21 cellular contexts compared by ENCODE assay signal in the genomic region with DNA sequence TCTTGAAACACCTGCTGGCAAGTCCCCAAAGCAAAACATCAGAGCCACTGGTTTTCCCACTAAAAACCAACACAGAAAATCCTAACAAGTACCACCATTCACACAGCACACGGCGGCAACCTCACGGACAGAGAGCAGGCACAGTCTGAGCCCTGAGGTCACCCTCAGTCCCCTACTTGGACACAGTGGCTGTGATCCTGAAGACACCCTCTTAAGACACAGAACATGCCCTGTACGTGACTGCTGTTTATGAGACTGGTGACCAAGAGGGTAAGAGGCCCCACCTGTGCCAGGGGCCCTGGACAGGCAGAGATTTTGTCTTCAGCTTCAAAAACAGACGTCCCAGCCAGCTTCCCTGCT. TPM values are rescaled to one million over a fixed set of nuclear protein-coding genes. Genes with fewer than 3 reads are reported as not detected.
DNase-seq lines count a peak whose midpoint lies in the region; ATAC-seq, FAIRE-seq and TF ChIP-seq lines count a peak whose summit lies in the region.
"Had no signal": no experiment of that assay in that cellular context is flagged by ENCODE, and none has a peak within 500 bp of the region (broad histone marks: within the 10 kb centered on the region; RNA-seq: fewer than 3 reads in every experiment).

No MANE protein-coding gene starts in this region.

- TF ChIP-seq CTCF in RWPE2 (IDR thresholded peaks at IDR 0.05; ENCODE audit: poor library complexity, severe bottlenecking) (no peak), glutamatergic neuron (IDR thresholded peaks at IDR 0.05; ENCODE audit: partially characterized antibody, unreplicated experiment) (no peak)

- H3K27me3 ChIP-seq in RWPE2 (ENCODE audit: insufficient read depth, poor library complexity, severe bottlenecking), result no peaks in the 10 kb centered on the region
- H3K27me3 ChIP-seq: ovary, SJSA1, testis had no signal

- H3K4me3 Mint-ChIP-seq in activated naive CD4-positive, alpha-beta T cell treated with anti-CD3 and anti-CD28 coated beads, Interleukin-2, amount 10 ng/mL, durations not matched to agents 7 days and 5 days, result no peak overlapping the region
- no peak overlapping the region for H3K4me3 Mint-ChIP-seq in glutamatergic neuron (ENCODE audit: unreplicated experiment)
- H3K4me3 Mint-ChIP-seq in stimulated activated effector memory CD8-positive, alpha-beta T cell treated with anti-CD3 and anti-CD28 coated beads, Interleukin-12 subunit alpha, Interleukin-12 subunit beta, amount 100 ng/mL, for 72 hours, result no peak overlapping the region
- H3K4me3 Mint-ChIP-seq: CD4-positive, alpha-beta memory T cell; T-helper 2 cell treated with Interferon-gamma antibody and Interleukin-4, amounts not matched to agents 5 μg/mL and 100 μg/mL, for 36 hours had no signal

- H3K27ac Mint-ChIP-seq in activated naive CD4-positive, alpha-beta T cell treated with anti-CD3 and anti-CD28 coated beads, Interleukin-2, amount 10 ng/mL, durations not matched to agents 7 days and 5 days, result peak overlapping the region; percentile 5
- no peak overlapping the region for H3K27ac Mint-ChIP-seq in activated naive CD4-positive, alpha-beta T cell treated with anti-CD3 and anti-CD28 coated beads, Interleukin-2, amount 50 U/mL, for 72 hours
- no peak overlapping the region for H3K27ac Mint-ChIP-seq in glutamatergic neuron (ENCODE audit: unreplicated experiment)
- H3K27ac Mint-ChIP-seq in stimulated activated effector memory CD8-positive, alpha-beta T cell treated with anti-CD3 and anti-CD28 coated beads, Interleukin-12 subunit alpha, Interleukin-12 subunit beta, amount 100 ng/mL, for 72 hours, result peak overlapping the region; percentile 37
- H3K27ac Mint-ChIP-seq: T-helper 2 cell treated with Interferon-gamma antibody and Interleukin-4, amounts not matched to agents 5 μg/mL and 100 μg/mL, for 36 hours had no signal

- H3K27ac ChIP-seq in RWPE2 (ENCODE audit: poor library complexity, severe bottlenecking), result peak overlapping the region; percentile 77
- H3K27ac ChIP-seq: A549, ovary, SJSA1 had no signal

- FAIRE-seq in RCC 7860 (lab: Jason Lieb, UNC), result no peak
- FAIRE-seq: A549, endometrium had no signal

- H3K4me1 ChIP-seq in RWPE2 (ENCODE audit: insufficient read depth, poor library complexity, severe bottlenecking), result peaks cover 28% of the 10 kb centered on the region
- H3K4me1 ChIP-seq: A549 had no signal

- no peaks in the 10 kb centered on the region for H3K27me3 Mint-ChIP-seq in activated naive CD4-positive, alpha-beta T cell treated with anti-CD3 and anti-CD28 coated beads, Interleukin-2, amount 10 ng/mL, durations not matched to agents 7 days and 5 days
- peaks cover 6% of the 10 kb centered on the region for H3K27me3 Mint-ChIP-seq in glutamatergic neuron (ENCODE audit: unreplicated experiment)
- H3K27me3 Mint-ChIP-seq: CD4-positive, alpha-beta memory T cell had no signal

- ATAC-seq in activated naive CD4-positive, alpha-beta T cell treated with anti-CD3 and anti-CD28 coated beads, Interleukin-2, amount 50 U/mL, for 72 hours, result no peak
- ATAC-seq in RWPE2 (ENCODE audit: low read depth) (no peak), HG03280 (IDR thresholded peaks at IDR 0.05; ENCODE audit: unreplicated experiment) (no peak), GM18861 (IDR thresholded peaks at IDR 0.05; ENCODE audit: unreplicated experiment) (no peak)
- no peak for ATAC-seq in stimulated activated effector memory CD8-positive, alpha-beta T cell treated with anti-CD3 and anti-CD28 coated beads, Interleukin-12 subunit alpha, Interleukin-12 subunit beta, amount 100 ng/mL, for 72 hours
- ATAC-seq: activated CD4-positive, CD25-positive, alpha-beta regulatory T cell treated with anti-CD3 and anti-CD28 coated beads, Interleukin-2, amount 50 U/mL, for 24 hours; mucosa of descending colon had no signal

- H3K9me3 ChIP-seq in RWPE2 (ENCODE audit: severe bottlenecking), result no peaks in the 10 kb centered on the region
- H3K9me3 ChIP-seq: A549, mucosa of descending colon, ovary, SJSA1, testis had no signal

- H3K4me1 Mint-ChIP-seq in activated naive CD4-positive, alpha-beta T cell treated with anti-CD3 and anti-CD28 coated beads, Interleukin-2, amount 10 ng/mL, durations not matched to agents 7 days and 5 days, result peaks cover 9% of the 10 kb centered on the region
- peaks cover 2% of the 10 kb centered on the region for H3K4me1 Mint-ChIP-seq in glutamatergic neuron (ENCODE audit: low read depth, unreplicated experiment)
- peaks cover 20% of the 10 kb centered on the region for H3K4me1 Mint-ChIP-seq in stimulated activated effector memory CD8-positive, alpha-beta T cell treated with anti-CD3 and anti-CD28 coated beads, Interleukin-12 subunit alpha, Interleukin-12 subunit beta, amount 100 ng/mL, for 72 hours

- DNase-seq in activated naive CD4-positive, alpha-beta T cell treated with anti-CD3 and anti-CD28 coated beads, Interleukin-2, amount 10 ng/mL, durations not matched to agents 7 days and 5 days, result no peak
- no peak for DNase-seq in activated naive CD4-positive, alpha-beta T cell treated with anti-CD3 and anti-CD28 coated beads, Interleukin-2, amount 50 U/mL, for 72 hours (ENCODE audit: low spot score in 2 of 2)
- DNase-seq in RWPE2 (ENCODE audit: low spot score) (no peak), glutamatergic neuron (peak; percentile 1), RCC 7860 (ENCODE audit: low spot score) (no peak)
- no peak for DNase-seq in stimulated activated effector memory CD8-positive, alpha-beta T cell treated with anti-CD3 and anti-CD28 coated beads, Interleukin-12 subunit alpha, Interleukin-12 subunit beta, amount 100 ng/mL, for 72 hours (ENCODE audit: low spot score in 2 of 2)
- DNase-seq: CD4-positive, alpha-beta memory T cell; DMS79; NCI-H1436 treated with DMSO at 0.1 percent for 48 hours; NCI-H748 treated with DMSO at 0.1 percent for 48 hours; stimulated activated CD4-positive, alpha-beta T cell treated with anti-CD3 and anti-CD28 coated beads, Interleukin-2, amount 100 ng/mL, for 24 hours; testis had no signal

- CTCF ChIA-PET in activated naive CD4-positive, alpha-beta T cell treated with anti-CD3 and anti-CD28 coated beads, Interleukin-2, amount 10 ng/mL, durations not matched to agents 7 days and 5 days (lab: Charles Lee), result interaction anchor here (0.9 to 1.8 kb wide), 4 partner anchors 88 to 227 kb away, joined by 3 to 7 read pairs (median 3); a partner anchor contains a TSS

- peaks cover 62% of the 10 kb centered on the region for H3K36me3 ChIP-seq in RWPE2 (ENCODE audit: low read depth)
- H3K36me3 ChIP-seq: ovary had no signal

- H3K36me3 Mint-ChIP-seq in activated naive CD4-positive, alpha-beta T cell treated with anti-CD3 and anti-CD28 coated beads, Interleukin-2, amount 10 ng/mL, durations not matched to agents 7 days and 5 days, result peaks cover 34% of the 10 kb centered on the region
- H3K36me3 Mint-ChIP-seq in activated naive CD4-positive, alpha-beta T cell treated with anti-CD3 and anti-CD28 coated beads, Interleukin-2, amount 50 U/mL, for 72 hours, result peaks cover 2% of the 10 kb centered on the region in 2 donors
- peaks cover 9% of the 10 kb centered on the region for H3K36me3 Mint-ChIP-seq in glutamatergic neuron (ENCODE audit: unreplicated experiment)
- peaks cover 57% of the 10 kb centered on the region for H3K36me3 Mint-ChIP-seq in stimulated activated effector memory CD8-positive, alpha-beta T cell treated with anti-CD3 and anti-CD28 coated beads, Interleukin-12 subunit alpha, Interleukin-12 subunit beta, amount 100 ng/mL, for 72 hours

- H3K9me3 Mint-ChIP-seq in activated naive CD4-positive, alpha-beta T cell treated with anti-CD3 and anti-CD28 coated beads, Interleukin-2, amount 10 ng/mL, durations not matched to agents 7 days and 5 days, result no peaks in the 10 kb centered on the region
- H3K9me3 Mint-ChIP-seq in activated naive CD4-positive, alpha-beta T cell treated with anti-CD3 and anti-CD28 coated beads, Interleukin-2, amount 50 U/mL, for 72 hours, result no peaks in the 10 kb centered on the region
- no peaks in the 10 kb centered on the region for H3K9me3 Mint-ChIP-seq in glutamatergic neuron (ENCODE audit: unreplicated experiment)
- H3K9me3 Mint-ChIP-seq in stimulated activated effector memory CD8-positive, alpha-beta T cell treated with anti-CD3 and anti-CD28 coated beads, Interleukin-12 subunit alpha, Interleukin-12 subunit beta, amount 100 ng/mL, for 72 hours, result no peaks in the 10 kb centered on the region
- H3K9me3 Mint-ChIP-seq: T-helper 2 cell treated with Interferon-gamma antibody and Interleukin-4, amounts not matched to agents 5 μg/mL and 100 μg/mL, for 36 hours had no signal

- no peak overlapping the region for H3K4me3 ChIP-seq in RWPE2 (ENCODE audit: severe bottlenecking)
- H3K4me3 ChIP-seq: A549, mucosa of descending colon, ovary, SJSA1, testis had no signal

RNA-seq across cellular contexts. Expression of a gene that starts 29.6 kb away (rescaled TPM):
- 10 to 100 TPM; 16.7 to 48.9 TPM for total RNA-seq in activated naive CD4-positive, alpha-beta T cell treated with anti-CD3 and anti-CD28 coated beads, Interleukin-2, amount 50 U/mL, for 72 hours
- total RNA-seq in glutamatergic neuron (ENCODE audit: unreplicated experiment), result 19.3 TPM

RNA-seq across cellular contexts. Expression of a gene that starts 31.1 kb away (rescaled TPM):
- 10 to 100 TPM; 10.1 to 11.1 TPM for total RNA-seq in activated naive CD4-positive, alpha-beta T cell treated with anti-CD3 and anti-CD28 coated beads, Interleukin-2, amount 50 U/mL, for 72 hours
- 19.7 TPM for total RNA-seq in glutamatergic neuron (ENCODE audit: unreplicated experiment)

Comparison
In these comparisons a context has a peak if more than half of its experiments do, and no peak if none do; other contexts are left out.
1. H3K27ac Mint-ChIP-seq: peak in activated naive CD4-positive, alpha-beta T cell treated with anti-CD3 and anti-CD28 coated beads, Interleukin-2, amount 10 ng/mL, durations not matched to agents 7 days and 5 days (single experiment) and stimulated activated effector memory CD8-positive, alpha-beta T cell treated with anti-CD3 and anti-CD28 coated beads, Interleukin-12 subunit alpha, Interleukin-12 subunit beta, amount 100 ng/mL, for 72 hours (single experiment); none in activated naive CD4-positive, alpha-beta T cell treated with anti-CD3 and anti-CD28 coated beads, Interleukin-2, amount 50 U/mL, for 72 hours (0 of 2) and glutamatergic neuron (single experiment).